1 cellular context compared by ENCODE assay signal in the genomic region with DNA sequence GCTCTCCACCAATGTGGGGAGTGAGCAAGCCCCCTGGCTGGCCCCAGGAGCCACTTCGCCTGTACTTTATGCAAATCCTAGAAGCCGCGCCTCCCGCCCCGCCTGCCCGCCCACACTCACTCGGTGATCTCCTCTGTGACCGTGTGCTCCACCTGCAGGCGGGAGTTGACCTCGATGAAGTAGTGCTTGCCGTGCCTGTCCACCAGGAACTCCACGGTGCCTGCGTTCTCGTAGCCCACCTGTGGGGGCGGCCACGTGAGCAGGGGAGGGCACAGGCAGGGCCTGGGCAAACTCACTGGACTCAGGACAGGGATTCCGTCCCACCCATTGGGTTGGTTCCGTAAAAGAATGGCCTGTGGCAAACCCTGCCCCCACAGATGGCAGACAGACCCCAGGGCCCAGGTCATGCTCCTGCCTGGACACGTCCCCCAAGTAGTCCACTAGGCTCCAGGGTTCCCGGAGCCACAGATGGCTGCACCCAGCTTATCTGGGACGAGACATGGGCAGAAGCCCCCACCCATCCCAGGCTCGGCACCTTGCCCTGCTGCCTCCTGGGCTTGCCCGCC.
TF ChIP-seq lines count a peak whose summit lies in the region.

No MANE protein-coding gene starts in this region.

TF ChIP-seq in IMR-90, 13 proteins besides CTCF, POLR2A, EP300 and RAD21 (continued from another document):
- TF ChIP-seq, protein P1, sequence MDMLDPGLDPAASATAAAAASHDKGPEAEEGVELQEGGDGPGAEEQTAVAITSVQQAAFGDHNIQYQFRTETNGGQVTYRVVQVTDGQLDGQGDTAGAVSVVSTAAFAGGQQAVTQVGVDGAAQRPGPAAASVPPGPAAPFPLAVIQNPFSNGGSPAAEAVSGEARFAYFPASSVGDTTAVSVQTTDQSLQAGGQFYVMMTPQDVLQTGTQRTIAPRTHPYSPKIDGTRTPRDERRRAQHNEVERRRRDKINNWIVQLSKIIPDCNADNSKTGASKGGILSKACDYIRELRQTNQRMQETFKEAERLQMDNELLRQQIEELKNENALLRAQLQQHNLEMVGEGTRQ (IDR thresholded peaks at IDR 0.05; ENCODE audit: low read depth, low read length) = no peak
- TF ChIP-seq CHD1 (IDR thresholded peaks at IDR 0.05; ENCODE audit: low read depth, low read length) (no peak), RCOR1 (IDR thresholded peaks at IDR 0.05; ENCODE audit: insufficient replicate concordance, low read length) (no peak), MAFK (IDR thresholded peaks at IDR 0.05; ENCODE audit: low read depth, low read length) (no peak)
TF ChIP-seq in IMR-90: peak in this region for 0.
